Comparison of ENCODE assay signal across 8 cellular contexts in the genomic region with DNA sequence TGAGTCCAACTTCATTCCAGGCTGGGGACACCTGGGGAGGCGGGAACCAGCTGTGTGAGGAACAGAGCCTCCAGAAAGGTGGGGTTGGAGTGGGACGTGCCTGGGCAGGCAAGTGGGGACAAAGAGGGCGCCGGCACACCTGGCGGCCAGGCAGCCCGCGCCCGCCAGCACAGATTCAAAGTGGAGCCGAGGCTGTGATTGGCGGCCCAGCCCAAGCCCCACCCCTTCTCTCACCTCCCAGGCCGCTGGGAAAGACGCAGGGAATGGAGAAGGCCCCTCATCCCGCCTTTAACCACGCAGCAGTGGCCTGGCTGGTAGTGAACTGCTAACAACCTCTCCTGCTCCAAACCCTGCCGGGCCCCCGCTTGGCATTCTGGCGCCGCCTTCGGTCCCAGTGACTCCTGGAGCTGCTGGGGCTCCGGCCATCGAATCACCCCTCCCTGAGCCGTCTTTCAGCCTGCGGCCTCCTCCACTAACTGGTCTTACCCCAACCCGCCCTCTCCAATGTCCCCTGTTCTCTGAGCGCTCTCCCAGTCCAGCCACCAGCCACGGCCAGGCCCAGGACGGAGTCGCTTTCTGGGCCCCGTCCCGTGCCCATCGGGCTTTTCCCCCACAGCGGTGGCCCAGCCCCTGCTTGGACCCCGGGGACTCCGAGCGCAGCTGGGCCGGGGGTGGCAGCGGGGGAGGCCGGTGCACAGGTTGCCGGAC. TPM values are rescaled to one million over a fixed set of nuclear protein-coding genes. Genes with fewer than 3 reads are reported as not detected.
DNase-seq lines count a peak whose midpoint lies in the region; ATAC-seq and TF ChIP-seq lines count a peak whose summit lies in the region.

No MANE protein-coding gene starts in this region.

- ATAC-seq in stimulated activated naive CD8-positive, alpha-beta T cell treated with anti-CD3 and anti-CD28 coated beads, Interleukin-15, amount 100 ng/mL, for 72 hours, result no peak
- ATAC-seq in stimulated activated naive CD8-positive, alpha-beta T cell treated with anti-CD3 and anti-CD28 coated beads, Interleukin-15, Interleukin-2, amounts not matched to agents 100 U/mL and 50 U/mL, for 24 hours, result no peak

- TF ChIP-seq CTCF in glutamatergic neuron (IDR thresholded peaks at IDR 0.05; ENCODE audit: partially characterized antibody, unreplicated experiment) (no peak), A673 (conservative IDR thresholded peaks at IDR 0.05; ENCODE audit: low read depth, low read length) (no peak)

- intact Hi-C loops in A673 (cut with micrococcal nuclease; ENCODE audit: unreplicated experiment), result no loop called here

- peak overlapping the region; percentile 97 for H3K9ac ChIP-seq in skeletal muscle satellite cell (ENCODE audit: low read depth, low read length)

- peaks cover 43% of the 10 kb centered on the region for H3K4me1 Mint-ChIP-seq in stimulated activated naive CD8-positive, alpha-beta T cell treated with anti-CD3 and anti-CD28 coated beads, Interleukin-15, amount 100 ng/mL, for 72 hours
- peaks cover 25% of the 10 kb centered on the region for H3K4me1 Mint-ChIP-seq in glutamatergic neuron (ENCODE audit: low read depth, unreplicated experiment)

- no peaks in the 10 kb centered on the region for H3K9me3 Mint-ChIP-seq in stimulated activated naive CD8-positive, alpha-beta T cell treated with anti-CD3 and anti-CD28 coated beads, Interleukin-15, amount 100 ng/mL, for 72 hours
- H3K9me3 Mint-ChIP-seq in glutamatergic neuron (ENCODE audit: unreplicated experiment), result peaks cover 14% of the 10 kb centered on the region

- no TSS peak for BruUV-seq in A673 (replicated peaks; lab: Mats Ljungman, UMichigan)

- H3K36me3 Mint-ChIP-seq in glutamatergic neuron (ENCODE audit: unreplicated experiment), result no peaks in the 10 kb centered on the region

- DNase-seq in stimulated activated naive CD8-positive, alpha-beta T cell treated with anti-CD3 and anti-CD28 coated beads, Interleukin-15, amount 100 ng/mL, for 72 hours, result no peak
- DNase-seq in stimulated activated naive CD8-positive, alpha-beta T cell treated with anti-CD3 and anti-CD28 coated beads, Interleukin-15, Interleukin-2, amounts not matched to agents 100 U/mL and 50 U/mL, for 24 hours, result no peak
- DNase-seq in SK-N-DZ (ENCODE audit: low spot score) (peak; percentile 80), glutamatergic neuron (peak; percentile 65), A673 (ENCODE audit: low spot score) (no peak), DMS114 treated with DMSO at 0.1 percent for 48 hours (lab: John Stamatoyannopoulos, UW; ENCODE audit: unreplicated experiment) (no peak)
- DNase-seq in activated CD4-positive, alpha-beta T cell treated with anti-CD3 and anti-CD28 coated beads for 48 hours, result no peak

- peaks cover 13% of the 10 kb centered on the region for H3K4me1 ChIP-seq in skeletal muscle satellite cell (ENCODE audit: control insufficient read depth, insufficient read depth, low read length)
- H3K4me1 ChIP-seq in A673 (ENCODE audit: insufficient read depth, low read length, poor library complexity, severe bottlenecking), result no peaks in the 10 kb centered on the region

- peak overlapping the region; percentile 78 for H3K4me3 ChIP-seq in skeletal muscle satellite cell (ENCODE audit: low read length)
- no peak overlapping the region for H3K4me3 ChIP-seq in A673 (ENCODE audit: low read depth, low read length, poor library complexity, severe bottlenecking)

- H3K9me3 ChIP-seq in skeletal muscle satellite cell (replicated peaks; ENCODE audit: low read length), result no peaks in the 10 kb centered on the region
- H3K9me3 ChIP-seq in A673 (ENCODE audit: low read depth, low read length, poor library complexity, severe bottlenecking), result no peaks in the 10 kb centered on the region

- CTCF ChIA-PET in A673 (lab: Charles Lee), result no interaction called here

- no peak overlapping the region for H3K27ac Mint-ChIP-seq in stimulated activated naive CD8-positive, alpha-beta T cell treated with anti-CD3 and anti-CD28 coated beads, Interleukin-15, amount 100 ng/mL, for 72 hours
- peak overlapping the region; percentile 90 for H3K27ac Mint-ChIP-seq in glutamatergic neuron (ENCODE audit: unreplicated experiment)

- H3K36me3 ChIP-seq in skeletal muscle satellite cell (ENCODE audit: insufficient read depth, low read length) (no peaks in the 10 kb centered on the region), A673 (ENCODE audit: insufficient read depth, low read length, poor library complexity, severe bottlenecking) (no peaks in the 10 kb centered on the region)

- H3K27ac ChIP-seq in A673 (ENCODE audit: low read depth, low read length, poor library complexity, severe bottlenecking), result no peak overlapping the region

- H3K27me3 ChIP-seq in skeletal muscle satellite cell (ENCODE audit: control insufficient read depth, insufficient read depth, low read length) (no peaks in the 10 kb centered on the region), A673 (replicated peaks; ENCODE audit: insufficient read depth, low read depth, low read length, poor library complexity) (no peaks in the 10 kb centered on the region)

- H3K27me3 Mint-ChIP-seq in stimulated activated naive CD8-positive, alpha-beta T cell treated with anti-CD3 and anti-CD28 coated beads, Interleukin-15, amount 100 ng/mL, for 72 hours, result peaks cover 52% of the 10 kb centered on the region
- peaks cover 15% of the 10 kb centered on the region for H3K27me3 Mint-ChIP-seq in glutamatergic neuron (ENCODE audit: unreplicated experiment)

- H3K4me2 ChIP-seq in skeletal muscle satellite cell (ENCODE audit: low read length), result peak overlapping the region; percentile 98

- H3K4me3 Mint-ChIP-seq in stimulated activated naive CD8-positive, alpha-beta T cell treated with anti-CD3 and anti-CD28 coated beads, Interleukin-15, amount 100 ng/mL, for 72 hours, result peak overlapping the region; percentile 32 to 73
- peak overlapping the region; percentile 68 for H3K4me3 Mint-ChIP-seq in glutamatergic neuron (ENCODE audit: unreplicated experiment)

- POLR2A ChIA-PET in A673 (lab: Charles Lee; ENCODE audit: low non-redundant PET), result no interaction called here

RNA-seq across cellular contexts. Expression of gene PTMA, which starts 27.9 kb away (rescaled TPM):
- polyA plus RNA-seq in SK-N-DZ (2014; cell fraction: cytosol; rRNA removed), result 2,656 and 2,739 TPM in 2 replicates
- 1,394 and 1,766 TPM in 2 replicates for polyA plus RNA-seq in SK-N-DZ (2014; cell fraction: nucleus; rRNA removed)
- 948 TPM for total RNA-seq in glutamatergic neuron (ENCODE audit: unreplicated experiment)
- total RNA-seq in skeletal muscle satellite cell (2012; rRNA removed), result 761 and 825 TPM in 2 replicates
- total RNA-seq in A673 (2021), result 1,708 and 1,722 TPM in 2 replicates

Comparison
In these comparisons a context has a peak if more than half of its experiments do, and no peak if none do; other contexts are left out.
1. DNase-seq: peak in SK-N-DZ (single experiment) and glutamatergic neuron (single experiment); none in stimulated activated naive CD8-positive, alpha-beta T cell treated with anti-CD3 and anti-CD28 coated beads, Interleukin-15, amount 100 ng/mL, for 72 hours (0 of 2), stimulated activated naive CD8-positive, alpha-beta T cell treated with anti-CD3 and anti-CD28 coated beads, Interleukin-15, Interleukin-2, amounts not matched to agents 100 U/mL and 50 U/mL, for 24 hours (single experiment), A673 (single experiment), activated CD4-positive, alpha-beta T cell treated with anti-CD3 and anti-CD28 coated beads for 48 hours (single experiment) and DMS114 treated with DMSO at 0.1 percent for 48 hours (single experiment).